In the genomic region with DNA sequence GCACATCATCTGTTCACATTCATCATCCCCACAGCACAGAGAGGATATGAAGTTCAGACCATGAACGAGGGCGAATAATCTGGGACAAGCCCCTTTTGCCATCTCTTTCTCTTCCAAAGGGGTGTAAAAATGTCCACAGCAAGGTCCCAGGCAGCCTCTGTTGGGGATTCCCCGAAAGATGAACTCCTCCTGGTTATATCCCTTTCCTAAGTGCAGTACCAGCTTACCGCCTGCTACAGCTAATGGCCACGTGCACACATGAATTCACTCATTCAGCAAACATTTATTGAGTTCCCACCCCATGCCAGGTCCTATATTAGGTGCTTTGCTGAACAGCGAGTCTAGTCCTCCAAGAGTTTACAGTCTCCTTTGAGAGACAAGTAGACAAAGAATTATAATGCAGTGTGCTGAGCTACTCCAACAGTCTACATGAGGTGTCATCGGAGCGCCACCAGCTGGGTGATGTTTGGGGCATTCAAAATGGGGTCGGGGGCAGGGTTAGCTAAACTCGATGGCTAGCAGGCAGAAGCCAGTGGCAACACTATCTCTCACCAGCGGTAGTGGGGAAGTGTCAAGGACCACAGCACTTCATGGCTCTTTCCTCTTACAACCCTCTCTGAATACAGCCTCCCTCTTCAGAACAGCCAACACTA, we compare ENCODE assay signal across 22 cellular contexts.
"Had no signal": no experiment of that assay in that cellular context is flagged by ENCODE, and none has a peak within 500 bp of the region (broad histone marks: within the 10 kb centered on the region; RNA-seq: fewer than 3 reads in every experiment).

No MANE protein-coding gene starts in this region.

- ATAC-seq: activated naive CD4-positive, alpha-beta T cell treated with anti-CD3 and anti-CD28 coated beads, Interleukin-2, amount 50 U/mL, for 72 hours had no signal

- H3K27ac ChIP-seq: dorsolateral prefrontal cortex, epithelial cell of prostate, hepatocyte, thyroid gland had no signal

- H3K79me2 ChIP-seq: hepatocyte had no signal

- H3K27me3 ChIP-seq: cardiac muscle cell, hepatocyte, thyroid gland had no signal

- H2AFZ ChIP-seq: hepatocyte had no signal

- H3K4me3 Mint-ChIP-seq: activated CD4-positive, alpha-beta T cell treated with anti-CD3 and anti-CD28 coated beads, Interleukin-2, amount 10 ng/mL, durations not matched to agents 7 days and 5 days; activated T-helper 1 cell treated with anti-CD3 and anti-CD28 coated beads, Interleukin-12 subunit alpha, Interleukin-12 subunit beta, Interleukin-2, Interleukin-4 antibody, amounts not matched to agents 30 ng/mL and 10 ng/mL and 1 ng/mL, durations not matched to agents 14 hours and 24 hours and 36 hours; mesothelial cell of epicardium; nephron had no signal

- H3K36me3 ChIP-seq: cardiac muscle cell, thyroid gland had no signal

- H3K36me3 Mint-ChIP-seq: activated naive CD4-positive, alpha-beta T cell treated with anti-CD3 and anti-CD28 coated beads, Interleukin-2, amount 50 U/mL, for 72 hours; mesothelial cell of epicardium had no signal

- H3K9me3 Mint-ChIP-seq: activated CD4-positive, alpha-beta T cell treated with anti-CD3 and anti-CD28 coated beads, Interleukin-2, amount 10 ng/mL, durations not matched to agents 7 days and 5 days; activated naive CD4-positive, alpha-beta T cell treated with anti-CD3 and anti-CD28 coated beads, Interleukin-2, amount 50 U/mL, for 72 hours; activated T-helper 1 cell treated with anti-CD3 and anti-CD28 coated beads, Interleukin-12 subunit alpha, Interleukin-12 subunit beta, Interleukin-2, Interleukin-4 antibody, amounts not matched to agents 30 ng/mL and 10 ng/mL and 1 ng/mL, durations not matched to agents 14 hours and 24 hours and 36 hours; mesothelial cell of epicardium had no signal

- H3K27ac Mint-ChIP-seq: activated CD4-positive, alpha-beta T cell treated with anti-CD3 and anti-CD28 coated beads, Interleukin-2, amount 10 ng/mL, durations not matched to agents 7 days and 5 days; activated naive CD4-positive, alpha-beta T cell treated with anti-CD3 and anti-CD28 coated beads, Interleukin-2, amount 50 U/mL, for 72 hours; activated T-helper 1 cell treated with anti-CD3 and anti-CD28 coated beads, Interleukin-12 subunit alpha, Interleukin-12 subunit beta, Interleukin-2, Interleukin-4 antibody, amounts not matched to agents 30 ng/mL and 10 ng/mL and 1 ng/mL, durations not matched to agents 14 hours and 24 hours and 36 hours; mesothelial cell of epicardium; nephron had no signal

- H3K4me1 ChIP-seq: thyroid gland had no signal

- H3K4me2 ChIP-seq: hepatocyte had no signal

- H3K4me1 Mint-ChIP-seq: activated CD4-positive, alpha-beta T cell treated with anti-CD3 and anti-CD28 coated beads, Interleukin-2, amount 10 ng/mL, durations not matched to agents 7 days and 5 days; mesothelial cell of epicardium; nephron had no signal

- H3K4me3 ChIP-seq: cardiac muscle cell, dorsolateral prefrontal cortex, hepatocyte, lung, thyroid gland had no signal

- DNase-seq: activated CD4-positive, alpha-beta T cell treated with anti-CD3 and anti-CD28 coated beads, Interleukin-2, amount 10 ng/mL, durations not matched to agents 7 days and 5 days; activated CD4-positive, CD25-positive, alpha-beta regulatory T cell; activated gamma-delta T cell treated with Interleukin-2 at 50 U/mL for 16 hours; dorsolateral prefrontal cortex; foreskin fibroblast; occipital lobe; stimulated activated CD4-positive, alpha-beta T cell treated with anti-CD3 and anti-CD28 coated beads, Interleukin-12 subunit alpha, Interleukin-12 subunit beta, amount 100 ng/mL, for 4 hours; stimulated activated CD4-positive, alpha-beta T cell treated with anti-CD3 and anti-CD28 coated beads, Interleukin-1b, Interleukin-23, amount 100 ng/mL, for 48 hours; stimulated activated CD8-positive, alpha-beta memory T cell treated with anti-CD3 and anti-CD28 coated beads, Interleukin-4, amount 100 ng/mL, for 48 hours; stimulated activated naive CD4-positive, alpha-beta T cell; thyroid gland had no signal

- FAIRE-seq: colon, keratinocyte, urothelium cell line had no signal

- H3K9me3 ChIP-seq: thyroid gland had no signal
